20 cellular contexts compared by ENCODE assay signal in genomic region chr1:5856246-5856815, GRCh38.
DNase-seq lines count a peak whose midpoint lies in the region; ATAC-seq, FAIRE-seq and TF ChIP-seq lines count a peak whose summit lies in the region.
"Had no signal": no experiment of that assay in that cellular context is flagged by ENCODE, and none has a peak within 500 bp of the region (broad histone marks: within the 10 kb centered on the region; RNA-seq: fewer than 3 reads in every experiment).

No MANE protein-coding gene starts in this region.

- FAIRE-seq in HTR-8/SVneo (lab: Jason Lieb, UNC) (no peak), GM19239 (lab: Jason Lieb, UNC) (no peak)
- FAIRE-seq: D721Med, kidney had no signal

- no peak for ATAC-seq in GM21526 (IDR thresholded peaks at IDR 0.05; ENCODE audit: low FRiP score, unreplicated experiment)
- ATAC-seq: heart right ventricle; stimulated activated effector memory CD8-positive, alpha-beta T cell treated with anti-CD3 and anti-CD28 coated beads, Interleukin-12 subunit alpha, Interleukin-12 subunit beta, amount 100 ng/mL, for 72 hours had no signal

- H3K4me3 ChIP-seq in fibroblast of villous mesenchyme (ENCODE audit: low read depth, low read length) = no peak overlapping the region
- H3K4me3 ChIP-seq: heart right ventricle, testis had no signal

- peak; percentile 19 for DNase-seq in HTR-8/SVneo (ENCODE audit: insufficient read length, low spot score)
- DNase-seq in amniotic epithelial cell (ENCODE audit: low read depth) = peak; percentile 16
- peak; percentile 0 for DNase-seq in fibroblast of villous mesenchyme (ENCODE audit: low read depth)
- peak; percentile 6 for DNase-seq in renal cortical epithelial cell (ENCODE audit: low read depth)
- no peak for DNase-seq in NCI-H2029 treated with DMSO at 0.1 percent for 48 hours (lab: John Stamatoyannopoulos, UW)
- DNase-seq in GM19239 (ENCODE audit: insufficient read length, low spot score) = no peak
- DNase-seq: activated CD8-positive, alpha-beta memory T cell treated with anti-CD3 and anti-CD28 coated beads for 24 hours; activated naive CD8-positive, alpha-beta T cell treated with anti-CD3 and anti-CD28 coated beads for 36 hours; central memory CD4-positive, alpha-beta T cell; effector CD4-positive, alpha-beta T cell; H7; heart right ventricle; kidney; NCI-H69; OCI-M1; stimulated activated CD4-positive, alpha-beta T cell treated with anti-CD3 and anti-CD28 coated beads, Interleukin-15, amount 100 ng/mL, for 24 hours; testis had no signal

- TF ChIP-seq CTCF in fibroblast of villous mesenchyme (IDR thresholded peaks at IDR 0.05; ENCODE audit: insufficient read depth, low read depth, low read length) = no peak

Comparison
In these comparisons a context has a peak if more than half of its experiments do, and no peak if none do; other contexts are left out.
1. DNase-seq: peak in HTR-8/SVneo (single experiment), amniotic epithelial cell (single experiment), fibroblast of villous mesenchyme (single experiment) and renal cortical epithelial cell (single experiment); none in NCI-H2029 treated with DMSO at 0.1 percent for 48 hours (single experiment) and GM19239 (single experiment).